8 cellular contexts compared by ENCODE assay signal in the genomic region with DNA sequence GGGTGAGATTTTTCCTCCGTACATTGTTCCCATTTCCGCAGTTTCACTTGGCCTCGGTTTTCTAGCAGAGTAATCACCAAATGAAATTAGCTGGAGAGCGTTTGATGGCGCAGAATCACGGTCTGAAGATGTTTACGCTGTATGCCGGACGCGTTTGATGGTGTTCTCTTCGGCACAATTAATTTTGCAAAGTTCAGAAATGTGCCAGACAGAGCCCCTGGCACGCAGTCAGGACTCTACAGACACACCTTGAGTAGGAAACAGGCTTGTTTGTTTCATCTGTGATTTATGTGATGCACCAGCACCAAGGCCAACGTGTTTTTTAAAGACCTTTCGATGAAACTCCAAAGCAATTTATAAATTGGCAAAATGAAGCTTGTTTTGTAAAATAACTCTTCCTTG. TPM values are rescaled to one million over a fixed set of nuclear protein-coding genes. Genes with fewer than 3 reads are reported as not detected.
A peak's percentile ranks its signal among the peaks of the same experiment; 100 is the strongest.
DNase-seq lines count a peak whose midpoint lies in the region; ATAC-seq, FAIRE-seq and TF ChIP-seq lines count a peak whose summit lies in the region.

No MANE protein-coding gene starts in this region.

- no peak for ATAC-seq in HG03442 (IDR thresholded peaks at IDR 0.05; ENCODE audit: unreplicated experiment)
- no peak for ATAC-seq in HG03280 (IDR thresholded peaks at IDR 0.05; ENCODE audit: unreplicated experiment)

- H3K27ac Mint-ChIP-seq in astrocyte (ENCODE audit: unreplicated experiment): peak overlapping the region; percentile 66

- H3K4me2 ChIP-seq in astrocyte (ENCODE audit: low read length) (peak overlapping the region; percentile 92), keratinocyte (ENCODE audit: control insufficient read depth, extremely low read depth, insufficient read depth, low read depth, low read length) (peak overlapping the region; percentile 77)

- no peaks in the 10 kb centered on the region for H3K9me3 ChIP-seq in astrocyte (ENCODE audit: insufficient read depth, low read depth, low read length)
- no peaks in the 10 kb centered on the region for H3K9me3 ChIP-seq in keratinocyte (ENCODE audit: control insufficient read depth, low read depth, low read length)
- H3K9me3 ChIP-seq in subcutaneous abdominal adipose tissue (ENCODE audit: control insufficient read depth in 5 of 5, low read length in 5 of 5): no peaks in the 10 kb centered on the region

- FAIRE-seq in astrocyte (lab: Jason Lieb, UNC) (no peak), keratinocyte (lab: Jason Lieb, UNC) (no peak)

- H4K20me1 ChIP-seq in astrocyte (ENCODE audit: insufficient read depth, low read length): peaks cover 17% of the 10 kb centered on the region
- H4K20me1 ChIP-seq in keratinocyte (ENCODE audit: control insufficient read depth, extremely low read depth, insufficient read depth, low read length): no peaks in the 10 kb centered on the region

- no peaks in the 10 kb centered on the region for H3K9me3 Mint-ChIP-seq in astrocyte (ENCODE audit: unreplicated experiment)

- DNase-seq in NCI-H2029 treated with DMSO at 0.1 percent for 48 hours (lab: John Stamatoyannopoulos, UW) (peak; percentile 68), NCI-H2029 (lab: John Stamatoyannopoulos, UW) (no peak), astrocyte (ENCODE audit: low read depth) (no peak), keratinocyte (ENCODE audit: low read depth, low spot score) (no peak), DMS79 (lab: John Stamatoyannopoulos, UW) (no peak)

- H3K27me3 Mint-ChIP-seq in astrocyte (ENCODE audit: low read depth, unreplicated experiment): peaks cover 11% of the 10 kb centered on the region

- no peaks in the 10 kb centered on the region for H3K9me1 ChIP-seq in keratinocyte (ENCODE audit: control insufficient read depth, extremely low read depth, insufficient read depth, low read length)

- TF ChIP-seq CTCF in astrocyte (IDR thresholded peaks at IDR 0.05; ENCODE audit: insufficient read depth, low read depth, low read length) (no peak), keratinocyte (optimal IDR thresholded peaks at IDR 0.05 in 1 of 3, IDR thresholded peaks at IDR 0.05 in 1 of 3, conservative IDR thresholded peaks at IDR 0.05 in 1 of 3; ENCODE audit: extremely low read depth in 1 of 3, insufficient read depth in 2 of 3, low read length in 3 of 3) (no peak)

- H3K4me1 Mint-ChIP-seq in astrocyte (ENCODE audit: low read depth, unreplicated experiment): peaks cover 10% of the 10 kb centered on the region

- peak overlapping the region; percentile 97 for H2AFZ ChIP-seq in astrocyte (ENCODE audit: low read depth, low read length)
- peak overlapping the region; percentile 54 for H2AFZ ChIP-seq in keratinocyte (ENCODE audit: control insufficient read depth, low read length)

- H3K27me3 ChIP-seq in astrocyte (ENCODE audit: insufficient read depth, low read length) (peaks cover 2% of the 10 kb centered on the region), keratinocyte (ENCODE audit: control insufficient read depth, extremely low read depth, insufficient read depth, low read length) (peaks cover 14% of the 10 kb centered on the region), subcutaneous abdominal adipose tissue (ENCODE audit: control insufficient read depth in 5 of 5, insufficient read depth in 4 of 5, low read length in 5 of 5) (no peaks in the 10 kb centered on the region)

- H3K27ac ChIP-seq in astrocyte (ENCODE audit: low read depth, low read length): peak overlapping the region; percentile 88
- no peak overlapping the region for H3K27ac ChIP-seq in keratinocyte (ENCODE audit: control insufficient read depth, insufficient read depth, low read length)
- peak overlapping the region; percentile 95 for H3K27ac ChIP-seq in subcutaneous abdominal adipose tissue (ENCODE audit: low read depth, low read length)

- dilution Hi-C loops in keratinocyte (cut with MboI; ENCODE audit: extremely low pct_ligation_motif_present, low sequenced_read_pairs): no loop called here

- peak overlapping the region; percentile 80 for H3K4me3 ChIP-seq in astrocyte (ENCODE audit: insufficient read depth, low read depth, low read length)
- H3K4me3 ChIP-seq in keratinocyte (ENCODE audit: control insufficient read depth in 2 of 3, extremely low read depth in 1 of 3, insufficient read depth in 2 of 3, low read depth in 1 of 3, low read length in 3 of 3): peak overlapping the region; percentile 68 to 83 (median 80)
- H3K4me3 ChIP-seq in subcutaneous abdominal adipose tissue (ENCODE audit: low read depth in 1 of 5, low read length in 5 of 5): peak overlapping the region; percentile 86 to 92 (median 90)

- peaks cover 8% of the 10 kb centered on the region for H3K4me1 ChIP-seq in astrocyte (ENCODE audit: insufficient read depth, low read length)
- H3K4me1 ChIP-seq in keratinocyte (ENCODE audit: control insufficient read depth, extremely low read depth, insufficient read depth, low read length): peaks cover 7% of the 10 kb centered on the region
- H3K4me1 ChIP-seq in subcutaneous abdominal adipose tissue (ENCODE audit: control insufficient read depth in 5 of 5, insufficient read depth in 5 of 5, low read length in 5 of 5): peaks cover 0 to 29% (median 27%) of the 10 kb centered on the region in 5 donors

- no peaks in the 10 kb centered on the region for H3K36me3 Mint-ChIP-seq in astrocyte (ENCODE audit: low read depth, unreplicated experiment)

- H3K79me2 ChIP-seq in astrocyte (ENCODE audit: insufficient read depth, low read length) (peaks cover 11% of the 10 kb centered on the region), keratinocyte (ENCODE audit: control insufficient read depth, insufficient read depth, low read length) (no peaks in the 10 kb centered on the region)

- H3K36me3 ChIP-seq in astrocyte (ENCODE audit: insufficient read depth, low read length) (no peaks in the 10 kb centered on the region), keratinocyte (ENCODE audit: control insufficient read depth in 2 of 2, extremely low read depth in 1 of 2, insufficient read depth in 2 of 2, low read length in 2 of 2) (no peaks in the 10 kb centered on the region), subcutaneous abdominal adipose tissue (ENCODE audit: control insufficient read depth in 5 of 5, insufficient read depth in 5 of 5, low read length in 5 of 5) (no peaks in the 10 kb centered on the region)

- peak overlapping the region; percentile 90 for H3K4me3 Mint-ChIP-seq in astrocyte (ENCODE audit: unreplicated experiment)

- H3K9ac ChIP-seq in astrocyte (ENCODE audit: low read length) (peak overlapping the region; percentile 91), keratinocyte (ENCODE audit: control insufficient read depth, extremely low read depth, insufficient read depth, low read length) (peak overlapping the region; percentile 72), subcutaneous abdominal adipose tissue (ENCODE audit: low read length in 5 of 5) (peak overlapping the region in 4 of 5 donors; percentile 79 to 83 (median 82))

RNA-seq across cellular contexts. Expression of a gene that starts 0.9 kb away (rescaled TPM):
- 16.0 and 20.3 TPM in 2 replicates for total RNA-seq in astrocyte
- 1.00 to 1.1 TPM (median 1.0 TPM) in 3 replicates for polyA plus RNA-seq in keratinocyte
- polyA plus RNA-seq in keratinocyte (2011; ENCODE audit: low read depth): 0.24 TPM
- polyA plus RNA-seq in keratinocyte (2011; cell fraction: cytosol; rRNA removed): 0.40 and 0.90 TPM in 2 replicates
- 2.1 and 2.4 TPM in 2 replicates for polyA plus RNA-seq in keratinocyte (2011; cell fraction: nucleus; rRNA removed)
- polyA plus RNA-seq in keratinocyte (2012; ENCODE audit: low replicate concordance): 0.48 and 1.1 TPM in 2 replicates
- 1.1 to 4.3 TPM (median 3.8 TPM) in 3 replicates for polyA minus RNA-seq in keratinocyte
- 1.9 TPM for polyA minus RNA-seq in keratinocyte (2011; cell fraction: cytosol; rRNA and poly(A)+ RNA removed)
- polyA minus RNA-seq in keratinocyte (2011; cell fraction: nucleus; rRNA and poly(A)+ RNA removed): 5.4 and 10.6 TPM in 2 replicates
